In genomic region chr17:2048805-2049204, GRCh38 we compare ENCODE assay signal across 10 cellular contexts. TPM values are rescaled to one million over a fixed set of nuclear protein-coding genes. Genes with fewer than 3 reads are reported as not detected.
DNase-seq lines count a peak whose midpoint lies in the region; ATAC-seq and TF ChIP-seq lines count a peak whose summit lies in the region.
"Had no signal": no experiment of that assay in that cellular context is flagged by ENCODE, and none has a peak within 500 bp of the region (broad histone marks: within the 10 kb centered on the region; RNA-seq: fewer than 3 reads in every experiment).

No MANE protein-coding gene starts in this region.

- no peaks in the 10 kb centered on the region for H3K9me3 ChIP-seq in HCT116 (ENCODE audit: control insufficient read depth in 1 of 2, insufficient read depth in 1 of 2, low read depth in 1 of 2, low read length in 2 of 2)
- H3K9me3 ChIP-seq in muscle layer of colon (ENCODE audit: low read length), result no peaks in the 10 kb centered on the region

- no peak for DNase-seq in HCT116 (ENCODE audit: low read depth, low spot score)
- no peak for DNase-seq in astrocyte of the cerebellum (ENCODE audit: low read depth)
- no peak for DNase-seq in NCI-H446 treated with DMSO at 0.1 percent for 48 hours (lab: John Stamatoyannopoulos, UW)
- DNase-seq in NCI-H69 (lab: John Stamatoyannopoulos, UW), result no peak
- DNase-seq: activated CD4-positive, CD25-positive, alpha-beta regulatory T cell; NCI-H446 had no signal

- TF ChIP-seq CTCF in HCT116 (IDR thresholded peaks at IDR 0.05 in 2 of 3, conservative IDR thresholded peaks at IDR 0.05 in 1 of 3; ENCODE audit: borderline replicate concordance in 1 of 3, insufficient read depth in 1 of 3, low read depth in 2 of 3, low read length in 2 of 3) (no peak), astrocyte of the cerebellum (IDR thresholded peaks at IDR 0.05; ENCODE audit: low read depth, low read length, missing control alignments) (no peak)

- POLR2A ChIA-PET in HCT116 (lab: Charles Lee), result no interaction called here

- no peak for TF ChIP-seq POLR2A in HCT116 (IDR thresholded peaks at IDR 0.05; ENCODE audit: borderline replicate concordance, extremely low read depth, insufficient read depth, insufficient read length)

- intact Hi-C loops in HCT116 (cut with micrococcal nuclease), result no loop called here

- CTCF ChIA-PET in HCT116 (lab: Charles Lee), result no interaction called here

- TSS peak; percentile 57 for BruUV-seq in HCT116 (replicated peaks; lab: Mats Ljungman, UMichigan)

- H3K4me3 ChIP-seq in ACC112 (ENCODE audit: low read depth, low read length), result peak overlapping the region; percentile 79
- H3K4me3 ChIP-seq in HCT116 (replicated peaks in 1 of 2; ENCODE audit: low read depth in 1 of 2, low read length in 2 of 2), result peak overlapping the region; percentile 69 to 74
- peak overlapping the region; percentile 52 for H3K4me3 ChIP-seq in astrocyte of the cerebellum (ENCODE audit: low read depth, low read length)
- peak overlapping the region in 1 of 2 donors; percentile 66 for H3K4me3 ChIP-seq in muscle layer of colon (ENCODE audit: low read depth in 1 of 2, low read length in 2 of 2)

- in situ Hi-C loops in astrocyte of the cerebellum (cut with HindIII; ENCODE audit: low sequenced_read_pairs), result no loop called here

- peak overlapping the region; percentile 97 for H3K4me2 ChIP-seq in HCT116 (ENCODE audit: low read length)

- RAD21 ChIA-PET in HCT116 (lab: Charles Lee; ENCODE audit: low non-redundant PET in 1 of 2, low total read pairs in 2 of 2, uncharacterized antibody in 2 of 2, unreplicated experiment in 2 of 2), result no interaction called here

- H3K27me3 ChIP-seq in ACC112 (ENCODE audit: insufficient read depth, low read length), result peaks cover 10% of the 10 kb centered on the region; the same call in 1 of the 2 replicates
- no peaks in the 10 kb centered on the region for H3K27me3 ChIP-seq in HCT116 (ENCODE audit: insufficient read depth, low read length)
- peaks cover 9 to 19% of the 10 kb centered on the region in 2 donors for H3K27me3 ChIP-seq in muscle layer of colon (ENCODE audit: control insufficient read depth in 1 of 2, insufficient read depth in 2 of 2, low read length in 2 of 2)

- no peaks in the 10 kb centered on the region for H4K20me1 ChIP-seq in HCT116 (ENCODE audit: insufficient read depth)

- ATAC-seq in HCT116, result no peak
- ATAC-seq in HG03460 (IDR thresholded peaks at IDR 0.05; ENCODE audit: unreplicated experiment), result no peak
- no peak for ATAC-seq in HG03196 (IDR thresholded peaks at IDR 0.05; ENCODE audit: unreplicated experiment)

- H3K27ac ChIP-seq in ACC112 (ENCODE audit: low read depth, low read length), result no peak overlapping the region
- no peak overlapping the region for H3K27ac ChIP-seq in HCT116 (ENCODE audit: low read depth, low read length)
- no peak overlapping the region for H3K27ac ChIP-seq in muscle layer of colon (ENCODE audit: low read depth, low read length)

- H3K36me3 ChIP-seq in ACC112 (ENCODE audit: insufficient read depth, low read length), result no peaks in the 10 kb centered on the region
- H3K36me3 ChIP-seq in HCT116 (ENCODE audit: control insufficient read depth in 1 of 2, insufficient read depth in 2 of 2, low read length in 2 of 2), result no peaks in the 10 kb centered on the region
- peaks cover 10% of the 10 kb centered on the region for H3K36me3 ChIP-seq in muscle layer of colon (ENCODE audit: insufficient read depth, low read length)

- TF ChIP-seq RAD21 in HCT116 (IDR thresholded peaks at IDR 0.05; ENCODE audit: low read depth), result no peak

- no peaks in the 10 kb centered on the region for H3K79me2 ChIP-seq in ACC112 (ENCODE audit: control insufficient read depth, insufficient read depth, low read length, unreplicated experiment)
- peaks cover 4% of the 10 kb centered on the region; the same call in 1 of the 2 replicates for H3K79me2 ChIP-seq in HCT116 (ENCODE audit: insufficient read depth, low read length)

- no peaks in the 10 kb centered on the region for H3K9me2 ChIP-seq in HCT116 (ENCODE audit: insufficient read depth)

- peak overlapping the region; percentile 87 for H3K9ac ChIP-seq in HCT116 (ENCODE audit: low read length)
- peak overlapping the region; percentile 44 for H3K9ac ChIP-seq in muscle layer of colon (ENCODE audit: low read length)

- H3K4me1 ChIP-seq in ACC112 (ENCODE audit: control insufficient read depth, insufficient read depth, low read length, unreplicated experiment) (peaks cover 9% of the 10 kb centered on the region), HCT116 (ENCODE audit: control insufficient read depth in 1 of 2, insufficient read depth in 2 of 2, low read length in 2 of 2) (peaks cover 12 to 39% of the 10 kb centered on the region in 2 experiments), muscle layer of colon (ENCODE audit: insufficient read depth, low read length) (peaks cover 13% of the 10 kb centered on the region)

- H2AFZ ChIP-seq in ACC112 (ENCODE audit: low read length, unreplicated experiment), result peak overlapping the region; percentile 29
- H2AFZ ChIP-seq in HCT116 (ENCODE audit: low read depth, low read length, poor library complexity, severe bottlenecking), result no peak overlapping the region

TF ChIP-seq in HCT116, 20 proteins besides CTCF, POLR2A, EP300 and RAD21:
- TF ChIP-seq ELF1 (IDR thresholded peaks at IDR 0.05; ENCODE audit: borderline replicate concordance, low read depth), result no peak
- TF ChIP-seq POLR2AphosphoS5 (IDR thresholded peaks at IDR 0.05; ENCODE audit: low read depth, low read length), result no peak
- TF ChIP-seq EZH2 (IDR thresholded peaks at IDR 0.05), result no peak
- no peak for TF ChIP-seq ZBTB33 (IDR thresholded peaks at IDR 0.05; ENCODE audit: extremely low read depth, insufficient replicate concordance, low read length)
- no peak for TF ChIP-seq ATF3 (IDR thresholded peaks at IDR 0.05)
- no peak for TF ChIP-seq ZFX (IDR thresholded peaks at IDR 0.05)
- no peak for TF ChIP-seq SIN3A (IDR thresholded peaks at IDR 0.05; ENCODE audit: low read depth)
- TF ChIP-seq SRF (IDR thresholded peaks at IDR 0.05; ENCODE audit: low read depth), result no peak
- TF ChIP-seq ZNF274 (IDR thresholded peaks at IDR 0.05; ENCODE audit: low read depth, low read length), result no peak
- TF ChIP-seq CBX3 (IDR thresholded peaks at IDR 0.05; ENCODE audit: low read depth), result no peak
- no peak for TF ChIP-seq TCF7L2 (IDR thresholded peaks at IDR 0.05; ENCODE audit: borderline replicate concordance, extremely low read depth, insufficient read depth, insufficient read length)

RNA-seq across cellular contexts. Expression of gene HIC1, which starts 6.1 kb away (rescaled TPM):
- 0.64 TPM for total RNA-seq in HCT116 (2021; ENCODE audit: unreplicated experiment)
- 0.21 and 0.52 TPM in 2 replicates for polyA plus RNA-seq in HCT116 (2012)

RNA-seq across cellular contexts. Expression of gene OVCA2, which starts 7.0 kb away (rescaled TPM):
- total RNA-seq in HCT116 (2021; ENCODE audit: unreplicated experiment), result 27.3 TPM
- polyA plus RNA-seq in HCT116 (2012), result 20.7 and 32.4 TPM in 2 replicates

RNA-seq across cellular contexts. Expression of gene DPH1, which starts 18.9 kb away (rescaled TPM):
- 47.2 TPM for total RNA-seq in HCT116 (2021; ENCODE audit: unreplicated experiment)
- 32.3 and 37.2 TPM in 2 replicates for polyA plus RNA-seq in HCT116 (2012)

RNA-seq across cellular contexts. Expression of gene RTN4RL1, which starts 23.7 kb away (rescaled TPM):
- total RNA-seq in HCT116 (2021; ENCODE audit: unreplicated experiment), result 3.7 TPM
- polyA plus RNA-seq in HCT116 (2012), result 1.5 and 1.7 TPM in 2 replicates
